In genomic region chr2:43088148-43089073, GRCh38 we compare ENCODE assay signal across 1 cellular context.
TF ChIP-seq lines count a peak whose summit lies in the region.

No MANE protein-coding gene starts in this region.

TF ChIP-seq in HepG2, 621 proteins besides CTCF, POLR2A, EP300 and RAD21 (continued from another document and continues in another):
- TF ChIP-seq PAXIP1 (CRISPR knock-in tag; conservative IDR thresholded peaks at IDR 0.05) (peak; percentile 87), TERF1 (CRISPR knock-in tag; IDR thresholded peaks at IDR 0.05) (no peak), ZNF281 (CRISPR knock-in tag; IDR thresholded peaks at IDR 0.05; ENCODE audit: borderline replicate concordance) (peak; percentile 49; the same call in 1 of the 2 replicates), DBP (CRISPR knock-in tag; IDR thresholded peaks at IDR 0.05; ENCODE audit: not compliant biosample characterization) (no peak), NPAS2 (CRISPR knock-in tag; IDR thresholded peaks at IDR 0.05; ENCODE audit: borderline replicate concordance) (no peak), ZNF550 (CRISPR knock-in tag; IDR thresholded peaks at IDR 0.05; ENCODE audit: borderline replicate concordance) (0 out of 2 replicates have a peak, but pooled peaks have one; percentile 26), ZEB1 (IDR thresholded peaks at IDR 0.05; ENCODE audit: insufficient replicate concordance, low read depth) (no peak), ZNF776 (CRISPR knock-in tag; IDR thresholded peaks at IDR 0.05) (no peak), KDM5A (IDR thresholded peaks at IDR 0.05; ENCODE audit: borderline replicate concordance, low read length) (no peak), MLX (CRISPR knock-in tag; IDR thresholded peaks at IDR 0.05) (peak; percentile 17; the same call in 1 of the 2 replicates), POGK (CRISPR knock-in tag; conservative IDR thresholded peaks at IDR 0.05) (no peak; the same call in 1 of the 2 replicates), HNRNPL (IDR thresholded peaks at IDR 0.05; ENCODE audit: low read depth, low read length) (no peak), MXI1 (IDR thresholded peaks at IDR 0.05; ENCODE audit: borderline replicate concordance, low read depth, low read length) (no peak), ZKSCAN1 (IDR thresholded peaks at IDR 0.05; ENCODE audit: low read length) (no peak), SMARCE1 (IDR thresholded peaks at IDR 0.05; ENCODE audit: borderline replicate concordance) (peak; percentile 55; the same call in 1 of the 2 replicates), SSRP1 (CRISPR knock-in tag; IDR thresholded peaks at IDR 0.05) (peak; percentile 71; the same call in 1 of the 2 replicates), FOXM1 (CRISPR knock-in tag; IDR thresholded peaks at IDR 0.05) (no peak), ZBTB40 (IDR thresholded peaks at IDR 0.05) (no peak), ZBTB40 (CRISPR knock-in tag; IDR thresholded peaks at IDR 0.05) (no peak), NFIB (CRISPR knock-in tag; IDR thresholded peaks at IDR 0.05; ENCODE audit: borderline replicate concordance) (no peak), TBL1XR1 (IDR thresholded peaks at IDR 0.05; ENCODE audit: borderline replicate concordance, low read length, partially characterized antibody) (no peak), CCAR2 (optimal IDR thresholded peaks at IDR 0.05; ENCODE audit: low read depth, low read length) (no peak), TRAFD1 (CRISPR knock-in tag; IDR thresholded peaks at IDR 0.05; ENCODE audit: borderline replicate concordance) (no peak), RNF2 (conservative IDR thresholded peaks at IDR 0.05; ENCODE audit: low read depth) (no peak), ZNF772 (CRISPR knock-in tag; IDR thresholded peaks at IDR 0.05) (peak; percentile 42; the same call in 1 of the 2 replicates), PRPF4 (IDR thresholded peaks at IDR 0.05; ENCODE audit: low read depth, low read length, poor library complexity, severe bottlenecking) (no peak), JARID2 (CRISPR knock-in tag; IDR thresholded peaks at IDR 0.05; ENCODE audit: insufficient replicate concordance) (no peak), AGO1 (IDR thresholded peaks at IDR 0.05; ENCODE audit: low read depth, low read length, poor library complexity, severe bottlenecking) (no peak), MIER3 (CRISPR knock-in tag; IDR thresholded peaks at IDR 0.05; ENCODE audit: borderline replicate concordance) (0 out of 2 replicates have a peak, but pooled peaks have one; percentile 48), CHD4 (IDR thresholded peaks at IDR 0.05; ENCODE audit: borderline replicate concordance, low read length) (no peak; the same call in none of the 2 replicates)
